23 cellular contexts compared by ENCODE assay signal in the genomic region with DNA sequence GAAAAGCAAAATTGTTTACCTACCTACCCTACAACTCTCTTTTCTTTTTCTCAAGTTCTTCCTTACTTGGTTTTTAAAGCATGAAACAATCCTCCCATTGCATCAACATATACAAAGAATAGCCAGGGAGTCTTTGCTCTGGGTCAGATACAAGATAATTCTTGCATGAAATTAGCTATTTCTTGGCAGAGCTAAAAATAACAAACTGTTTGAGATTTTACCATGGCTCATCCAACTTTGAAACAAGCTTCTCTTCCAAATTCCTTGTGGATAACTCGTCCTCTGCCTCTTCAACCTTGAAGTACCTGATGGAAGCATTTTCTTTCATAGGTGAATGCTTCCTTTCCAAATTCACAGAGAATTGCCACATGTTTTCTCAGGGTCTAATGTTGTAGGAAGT. TPM values are rescaled to one million over a fixed set of nuclear protein-coding genes. Genes with fewer than 3 reads are reported as not detected.
DNase-seq lines count a peak whose midpoint lies in the region; ATAC-seq, FAIRE-seq and TF ChIP-seq lines count a peak whose summit lies in the region.
"Had no signal": no experiment of that assay in that cellular context is flagged by ENCODE, and none has a peak within 500 bp of the region (broad histone marks: within the 10 kb centered on the region; RNA-seq: fewer than 3 reads in every experiment).

No MANE protein-coding gene starts in this region.

- H3K36me3 Mint-ChIP-seq in activated T-cell treated with anti-CD3 and anti-CD28 coated beads, Interleukin-2, amount 50 U/mL, for 72 hours (ENCODE audit: insufficient read depth in 2 of 2) = peaks cover 2 to 4% of the 10 kb centered on the region in 2 donors
- peaks cover 5% of the 10 kb centered on the region for H3K36me3 Mint-ChIP-seq in activated naive CD8-positive, alpha-beta T cell treated with anti-CD3 and anti-CD28 coated beads for 36 hours
- H3K36me3 Mint-ChIP-seq in stimulated activated effector memory CD8-positive, alpha-beta T cell treated with anti-CD3 and anti-CD28 coated beads, Interleukin-12 subunit alpha, Interleukin-12 subunit beta, amount 100 ng/mL, for 72 hours = peaks cover 15% of the 10 kb centered on the region

- peaks cover 2 to 3% of the 10 kb centered on the region in 2 donors for H3K9me3 Mint-ChIP-seq in activated T-cell treated with anti-CD3 and anti-CD28 coated beads, Interleukin-2, amount 50 U/mL, for 72 hours
- H3K9me3 Mint-ChIP-seq in activated naive CD8-positive, alpha-beta T cell treated with anti-CD3 and anti-CD28 coated beads for 36 hours = peaks cover 2% of the 10 kb centered on the region
- no peaks in the 10 kb centered on the region for H3K9me3 Mint-ChIP-seq in stimulated activated effector memory CD8-positive, alpha-beta T cell treated with anti-CD3 and anti-CD28 coated beads, Interleukin-12 subunit alpha, Interleukin-12 subunit beta, amount 100 ng/mL, for 72 hours

- no peak for ATAC-seq in activated T-cell treated with anti-CD3 and anti-CD28 coated beads, Interleukin-2, amount 50 U/mL, for 72 hours (replicated peaks in 1 of 2)
- no peak for ATAC-seq in stimulated activated effector memory CD8-positive, alpha-beta T cell treated with anti-CD3 and anti-CD28 coated beads, Interleukin-12 subunit alpha, Interleukin-12 subunit beta, amount 100 ng/mL, for 72 hours
- ATAC-seq: heart left ventricle, left lobe of liver had no signal

- H3K4me3 ChIP-seq in fibroblast of pulmonary artery (replicated peaks; ENCODE audit: low read depth, low read length) = no peak overlapping the region
- H3K4me3 ChIP-seq: heart left ventricle, MG63, PC-9, stomach had no signal

- peak overlapping the region; percentile 73 for H3K27ac Mint-ChIP-seq in activated T-cell treated with anti-CD3 and anti-CD28 coated beads, Interleukin-2, amount 50 U/mL, for 72 hours
- peak overlapping the region; percentile 79 for H3K27ac Mint-ChIP-seq in activated naive CD8-positive, alpha-beta T cell treated with anti-CD3 and anti-CD28 coated beads for 36 hours
- H3K27ac Mint-ChIP-seq in stimulated activated effector memory CD8-positive, alpha-beta T cell treated with anti-CD3 and anti-CD28 coated beads, Interleukin-12 subunit alpha, Interleukin-12 subunit beta, amount 100 ng/mL, for 72 hours = peak overlapping the region; percentile 96

- DNase-seq in activated T-cell treated with anti-CD3 and anti-CD28 coated beads, Interleukin-2, amount 50 U/mL, for 72 hours = no peak
- DNase-seq in activated T-cell treated with anti-CD3 and anti-CD28 coated beads, Interleukin-2, amount 50 U/mL, for 48 hours = no peak
- no peak for DNase-seq in activated naive CD8-positive, alpha-beta T cell treated with anti-CD3 and anti-CD28 coated beads for 36 hours
- peak; percentile 45 for DNase-seq in fibroblast of pulmonary artery (ENCODE audit: low read depth)
- DNase-seq in stimulated activated effector memory CD8-positive, alpha-beta T cell treated with anti-CD3 and anti-CD28 coated beads, Interleukin-12 subunit alpha, Interleukin-12 subunit beta, amount 100 ng/mL, for 72 hours (ENCODE audit: low spot score in 2 of 2) = no peak
- DNase-seq in cerebellar nuclear complex (lab: John Stamatoyannopoulos, UW) = no peak
- DNase-seq in D721Med (ENCODE audit: insufficient read length, low spot score) = no peak
- no peak for DNase-seq in NCI-H510A treated with DMSO at 0.1 percent for 48 hours (lab: John Stamatoyannopoulos, UW)
- DNase-seq: ACHN, heart left ventricle, MG63, NCI-H187 treated with DMSO at 0.1 percent for 48 hours, NCI-H524, PC-9, posterior cingulate gyrus, spleen, stomach had no signal

- H3K4me3 Mint-ChIP-seq in activated T-cell treated with anti-CD3 and anti-CD28 coated beads, Interleukin-2, amount 50 U/mL, for 72 hours = peak overlapping the region; percentile 11 to 54
- peak overlapping the region; percentile 32 for H3K4me3 Mint-ChIP-seq in activated naive CD8-positive, alpha-beta T cell treated with anti-CD3 and anti-CD28 coated beads for 36 hours
- peak overlapping the region; percentile 25 for H3K4me3 Mint-ChIP-seq in stimulated activated effector memory CD8-positive, alpha-beta T cell treated with anti-CD3 and anti-CD28 coated beads, Interleukin-12 subunit alpha, Interleukin-12 subunit beta, amount 100 ng/mL, for 72 hours

- TF ChIP-seq CTCF in fibroblast of pulmonary artery (IDR thresholded peaks at IDR 0.05; ENCODE audit: low read length, missing control alignments) (no peak), D721Med (IDR thresholded peaks at IDR 0.05; ENCODE audit: insufficient read depth, missing control alignments) (no peak)

- no peak for FAIRE-seq in D721Med (lab: Jason Lieb, UNC)
- FAIRE-seq: colon, G401.6, GM12891, H54, urothelium cell line had no signal

- peaks cover 39% of the 10 kb centered on the region for H3K4me1 Mint-ChIP-seq in activated T-cell treated with anti-CD3 and anti-CD28 coated beads, Interleukin-2, amount 50 U/mL, for 72 hours (ENCODE audit: low read depth)
- peaks cover 46% of the 10 kb centered on the region for H3K4me1 Mint-ChIP-seq in activated naive CD8-positive, alpha-beta T cell treated with anti-CD3 and anti-CD28 coated beads for 36 hours
- peaks cover 37% of the 10 kb centered on the region for H3K4me1 Mint-ChIP-seq in stimulated activated effector memory CD8-positive, alpha-beta T cell treated with anti-CD3 and anti-CD28 coated beads, Interleukin-12 subunit alpha, Interleukin-12 subunit beta, amount 100 ng/mL, for 72 hours

- H3K27me3 Mint-ChIP-seq in activated T-cell treated with anti-CD3 and anti-CD28 coated beads, Interleukin-2, amount 50 U/mL, for 72 hours (ENCODE audit: low read depth) = no peaks in the 10 kb centered on the region
- no peaks in the 10 kb centered on the region for H3K27me3 Mint-ChIP-seq in activated naive CD8-positive, alpha-beta T cell treated with anti-CD3 and anti-CD28 coated beads for 36 hours

RNA-seq across cellular contexts. Expression of a gene that starts 9.2 kb away (rescaled TPM):
- total RNA-seq in activated T-cell treated with anti-CD3 and anti-CD28 coated beads, Interleukin-2, amount 50 U/mL, for 72 hours = 100 to 1,000 TPM; 159 to 191 TPM
- 10 to 100 TPM; 95.1 to 97.3 TPM for total RNA-seq in activated naive CD8-positive, alpha-beta T cell treated with anti-CD3 and anti-CD28 coated beads for 36 hours
